In genomic region chr4:119559044-119559647, GRCh38 we compare ENCODE assay signal across 9 cellular contexts.
DNase-seq lines count a peak whose midpoint lies in the region; ATAC-seq and TF ChIP-seq lines count a peak whose summit lies in the region.
"Had no signal": no experiment of that assay in that cellular context is flagged by ENCODE, and none has a peak within 500 bp of the region (broad histone marks: within the 10 kb centered on the region; RNA-seq: fewer than 3 reads in every experiment).

No MANE protein-coding gene starts in this region.

- TF ChIP-seq RAD21 in neural cell (conservative IDR thresholded peaks at IDR 0.05): peak; percentile 70

- no peaks in the 10 kb centered on the region for H3K4me1 ChIP-seq in colonic mucosa
- no peaks in the 10 kb centered on the region for H3K4me1 ChIP-seq in CD8-positive, alpha-beta T cell (ENCODE audit: insufficient read depth, low read length)

- H3K9me2 ChIP-seq in neural cell (ENCODE audit: insufficient read depth, low read length): no peaks in the 10 kb centered on the region

- H3K36me3 ChIP-seq in colonic mucosa (no peaks in the 10 kb centered on the region), neural cell (ENCODE audit: insufficient read depth, low read length) (no peaks in the 10 kb centered on the region)
- no peaks in the 10 kb centered on the region for H3K36me3 ChIP-seq in CD8-positive, alpha-beta T cell (ENCODE audit: insufficient read depth, low read length)

- POLR2A ChIA-PET in CD8-positive, alpha-beta T cell (lab: Charles Lee): no interaction called here

- H3K4me3 Mint-ChIP-seq in activated T-helper 1 cell treated with anti-CD3 and anti-CD28 coated beads, Interleukin-12 subunit alpha, Interleukin-12 subunit beta, Interleukin-2, Interleukin-4 antibody, amounts not matched to agents 30 ng/mL and 10 ng/mL and 1 ng/mL, durations not matched to agents 14 hours and 24 hours and 36 hours: no peak overlapping the region
- H3K4me3 Mint-ChIP-seq in CD8-positive, alpha-beta T cell: no peak overlapping the region
- H3K4me3 Mint-ChIP-seq: activated naive CD4-positive, alpha-beta T cell treated with anti-CD3 and anti-CD28 coated beads, Interleukin-2, amount 50 U/mL, for 24 hours had no signal

- H3F3A ChIP-seq in neural cell (ENCODE audit: insufficient read depth, low read length, poor library complexity, severe bottlenecking): no peaks in the 10 kb centered on the region

- no peak overlapping the region for H2AFZ ChIP-seq in neural cell (ENCODE audit: low read depth, low read length)

- H3K36me3 Mint-ChIP-seq in activated T-helper 1 cell treated with anti-CD3 and anti-CD28 coated beads, Interleukin-12 subunit alpha, Interleukin-12 subunit beta, Interleukin-2, Interleukin-4 antibody, amounts not matched to agents 30 ng/mL and 10 ng/mL and 1 ng/mL, durations not matched to agents 14 hours and 24 hours and 36 hours (ENCODE audit: low read depth): no peaks in the 10 kb centered on the region
- H3K36me3 Mint-ChIP-seq in CD8-positive, alpha-beta T cell: peaks cover under 1% of the 10 kb centered on the region

- no peak overlapping the region for H3K9ac ChIP-seq in colonic mucosa (ENCODE audit: low read depth in 2 of 2, low read length in 2 of 2)
- H3K9ac ChIP-seq in neural cell (ENCODE audit: low read length): no peak overlapping the region

- H3K9me3 ChIP-seq in colonic mucosa (no peaks in the 10 kb centered on the region), neural cell (ENCODE audit: low read length) (peaks cover 5% of the 10 kb centered on the region)
- H3K9me3 ChIP-seq in CD8-positive, alpha-beta T cell (ENCODE audit: low read length): no peaks in the 10 kb centered on the region

- no peak overlapping the region for H3K27ac Mint-ChIP-seq in activated T-helper 1 cell treated with anti-CD3 and anti-CD28 coated beads, Interleukin-12 subunit alpha, Interleukin-12 subunit beta, Interleukin-2, Interleukin-4 antibody, amounts not matched to agents 30 ng/mL and 10 ng/mL and 1 ng/mL, durations not matched to agents 14 hours and 24 hours and 36 hours
- no peak overlapping the region for H3K27ac Mint-ChIP-seq in CD8-positive, alpha-beta T cell
- H3K27ac Mint-ChIP-seq: activated naive CD4-positive, alpha-beta T cell treated with anti-CD3 and anti-CD28 coated beads, Interleukin-2, amount 50 U/mL, for 24 hours had no signal

- H3K4me2 ChIP-seq in neural cell (ENCODE audit: low read length): no peak overlapping the region

- no peaks in the 10 kb centered on the region for H3K27me3 Mint-ChIP-seq in activated T-helper 1 cell treated with anti-CD3 and anti-CD28 coated beads, Interleukin-12 subunit alpha, Interleukin-12 subunit beta, Interleukin-2, Interleukin-4 antibody, amounts not matched to agents 30 ng/mL and 10 ng/mL and 1 ng/mL, durations not matched to agents 14 hours and 24 hours and 36 hours (ENCODE audit: insufficient read depth)
- H3K27me3 Mint-ChIP-seq in CD8-positive, alpha-beta T cell (ENCODE audit: low read depth): no peaks in the 10 kb centered on the region
- H3K27me3 Mint-ChIP-seq: activated naive CD4-positive, alpha-beta T cell treated with anti-CD3 and anti-CD28 coated beads, Interleukin-2, amount 50 U/mL, for 24 hours had no signal

- intact Hi-C loops in colonic mucosa (cut with DNase I): loop anchor here (5.0 kb wide), 2 partner anchors 68 to 493 kb away; partner anchors contain the start of gene PDE5A
- intact Hi-C loops in activated T-helper 1 cell treated with anti-CD3 and anti-CD28 coated beads, Interleukin-12 subunit alpha, Interleukin-12 subunit beta, Interleukin-2, Interleukin-4 antibody, amounts not matched to agents 30 ng/mL and 10 ng/mL and 1 ng/mL, durations not matched to agents 14 hours and 24 hours and 36 hours (cut with micrococcal nuclease): loop anchor here (1.0 to 2.0 kb wide), 2 partner anchors 68 to 492 kb away; no protein-coding TSS in a partner anchor
- intact Hi-C loops in CD8-positive, alpha-beta T cell (cut with DNase I, micrococcal nuclease): loop anchor here in 1 of 2 experiments (1.0 to 5.0 kb wide), 2 partner anchors 68 to 491 kb away; partner anchors contain the start of gene PDE5A

- H3K79me2 ChIP-seq in neural cell (replicated peaks; ENCODE audit: insufficient read depth, low read length): no peaks in the 10 kb centered on the region

- TF ChIP-seq CTCF in colonic mucosa (IDR thresholded peaks at IDR 0.05): peak; percentile 41
- peak; percentile 62 for TF ChIP-seq CTCF in neural cell (IDR thresholded peaks at IDR 0.05; ENCODE audit: poor library complexity, severe bottlenecking)
- TF ChIP-seq CTCF in CD8-positive, alpha-beta T cell (IDR thresholded peaks at IDR 0.05): no peak

- no peak overlapping the region for H3K27ac ChIP-seq in colonic mucosa
- H3K27ac ChIP-seq in neural cell (ENCODE audit: low read length): no peak overlapping the region
- no peak overlapping the region for H3K27ac ChIP-seq in CD8-positive, alpha-beta T cell (ENCODE audit: low read depth, low read length)

- H3K4me1 Mint-ChIP-seq in activated T-helper 1 cell treated with anti-CD3 and anti-CD28 coated beads, Interleukin-12 subunit alpha, Interleukin-12 subunit beta, Interleukin-2, Interleukin-4 antibody, amounts not matched to agents 30 ng/mL and 10 ng/mL and 1 ng/mL, durations not matched to agents 14 hours and 24 hours and 36 hours (ENCODE audit: low read depth): no peaks in the 10 kb centered on the region
- H3K4me1 Mint-ChIP-seq in CD8-positive, alpha-beta T cell (ENCODE audit: low read depth): no peaks in the 10 kb centered on the region
- H3K4me1 Mint-ChIP-seq: activated naive CD4-positive, alpha-beta T cell treated with anti-CD3 and anti-CD28 coated beads, Interleukin-2, amount 50 U/mL, for 24 hours had no signal

- H3K27me3 ChIP-seq in colonic mucosa (no peaks in the 10 kb centered on the region), neural cell (ENCODE audit: insufficient read depth, low read depth, low read length) (no peaks in the 10 kb centered on the region)
- no peaks in the 10 kb centered on the region for H3K27me3 ChIP-seq in CD8-positive, alpha-beta T cell (ENCODE audit: insufficient read depth, low read length)

- no peak for TF ChIP-seq EP300 in neural cell (conservative IDR thresholded peaks at IDR 0.05; ENCODE audit: poor library complexity, severe bottlenecking)

- ATAC-seq in CD8-positive, alpha-beta T cell: no peak
- ATAC-seq in HG03175 (IDR thresholded peaks at IDR 0.05; ENCODE audit: unreplicated experiment): no peak

- H3K4me3 ChIP-seq in colonic mucosa: no peak overlapping the region
- H3K4me3 ChIP-seq in neural cell (ENCODE audit: low read length): no peak overlapping the region
- H3K4me3 ChIP-seq in CD8-positive, alpha-beta T cell (ENCODE audit: low read depth, low read length): no peak overlapping the region

- DNase-seq in SIG-M5 treated with dmso at 0.1 percent for 504 hours (lab: John Stamatoyannopoulos, UW; ENCODE audit: unreplicated experiment) (peak; percentile 27), SIG-M5 (lab: John Stamatoyannopoulos, UW) (no peak), NCI-H2227 (lab: John Stamatoyannopoulos, UW; ENCODE audit: unreplicated experiment) (peak; percentile 15), colonic mucosa (no peak)
- DNase-seq in activated T-helper 1 cell treated with anti-CD3 and anti-CD28 coated beads, Interleukin-12 subunit alpha, Interleukin-12 subunit beta, Interleukin-2, Interleukin-4 antibody, amounts not matched to agents 30 ng/mL and 10 ng/mL and 1 ng/mL, durations not matched to agents 14 hours and 24 hours and 36 hours (ENCODE audit: low spot score): no peak
- DNase-seq in CD8-positive, alpha-beta T cell: no peak

- H4K20me1 ChIP-seq in neural cell (ENCODE audit: insufficient read depth): no peaks in the 10 kb centered on the region

- CTCF ChIA-PET in CD8-positive, alpha-beta T cell (lab: Charles Lee): interaction anchor here (0.7 to 1.7 kb wide), 4 partner anchors 66 to 494 kb away, joined by 3 to 4 read pairs (median 3); partner anchors contain the start of gene PDE5A

- H3K9me3 Mint-ChIP-seq in activated T-helper 1 cell treated with anti-CD3 and anti-CD28 coated beads, Interleukin-12 subunit alpha, Interleukin-12 subunit beta, Interleukin-2, Interleukin-4 antibody, amounts not matched to agents 30 ng/mL and 10 ng/mL and 1 ng/mL, durations not matched to agents 14 hours and 24 hours and 36 hours: peaks cover 11% of the 10 kb centered on the region
- peaks cover 10% of the 10 kb centered on the region for H3K9me3 Mint-ChIP-seq in CD8-positive, alpha-beta T cell

TF ChIP-seq in neural cell, 6 proteins besides CTCF, POLR2A, EP300 and RAD21:
- no peak for TF ChIP-seq TAF1 (IDR thresholded peaks at IDR 0.05; ENCODE audit: low read depth)
- peak; percentile 68 for TF ChIP-seq SMC3 (conservative IDR thresholded peaks at IDR 0.05; ENCODE audit: poor library complexity)

Comparison
In these comparisons a context has a peak if more than half of its experiments do, and no peak if none do; other contexts are left out.
1. DNase-seq: peak in SIG-M5 treated with dmso at 0.1 percent for 504 hours (single experiment) and NCI-H2227 (single experiment); none in SIG-M5 (single experiment), colonic mucosa (single experiment), activated T-helper 1 cell treated with anti-CD3 and anti-CD28 coated beads, Interleukin-12 subunit alpha, Interleukin-12 subunit beta, Interleukin-2, Interleukin-4 antibody, amounts not matched to agents 30 ng/mL and 10 ng/mL and 1 ng/mL, durations not matched to agents 14 hours and 24 hours and 36 hours (single experiment) and CD8-positive, alpha-beta T cell (0 of 7).